ENCODE assay signal across 26 cellular contexts in the genomic region with DNA sequence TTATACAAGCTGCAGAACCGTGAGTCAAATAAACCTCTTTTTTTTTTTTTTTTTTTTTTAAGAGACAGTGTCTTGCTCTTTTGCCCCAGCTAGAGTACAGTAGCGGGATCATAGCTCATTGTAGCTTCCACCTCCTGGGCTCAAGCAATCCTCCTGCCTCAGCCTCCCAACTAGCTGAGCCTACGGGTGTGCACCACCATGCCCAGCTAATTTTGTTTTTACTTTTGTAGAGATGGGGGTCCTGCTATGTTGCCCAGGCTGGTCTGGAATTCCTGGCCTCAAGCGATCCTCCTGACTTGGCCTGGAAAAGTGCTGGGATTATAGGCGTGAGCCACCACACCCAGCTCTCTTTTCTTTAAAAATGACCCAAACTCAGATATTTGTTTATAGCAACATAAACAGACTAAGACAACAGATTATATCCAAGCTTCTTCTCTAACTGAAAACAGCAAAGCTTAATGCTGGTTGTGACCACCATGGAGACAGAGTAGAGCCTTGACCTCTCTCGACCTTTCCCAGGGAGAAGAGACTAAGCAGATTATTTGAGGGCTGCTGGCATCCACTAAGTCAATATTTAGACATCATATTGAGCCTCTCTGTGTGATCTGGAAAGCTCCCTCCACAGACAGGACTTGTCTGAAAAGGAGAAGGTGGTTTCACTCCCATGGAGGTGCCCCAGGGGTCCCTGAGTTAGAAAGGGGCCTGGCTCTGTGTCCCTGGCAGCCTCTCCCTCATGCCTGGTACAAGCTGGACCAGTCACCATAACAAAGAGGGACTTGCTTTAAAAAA.
"Had no signal": no experiment of that assay in that cellular context is flagged by ENCODE, and none has a peak within 500 bp of the region (broad histone marks: within the 10 kb centered on the region; RNA-seq: fewer than 3 reads in every experiment).

No MANE protein-coding gene starts in this region.

- H3K27ac ChIP-seq: gastrocnemius medialis, parathyroid adenoma, testis, vagina had no signal

- H3K79me2 ChIP-seq: parathyroid adenoma had no signal

- H3K4me3 ChIP-seq: gastrocnemius medialis, testis, vagina had no signal

- H3K27me3 ChIP-seq: gastrocnemius medialis, testis, vagina had no signal

- H3K4me1 ChIP-seq: gastrocnemius medialis, parathyroid adenoma, testis, vagina had no signal

- H3K4me3 Mint-ChIP-seq: activated CD4-positive, alpha-beta memory T cell treated with anti-CD3 and anti-CD28 coated beads, Interleukin-2, amount 10 ng/mL, durations not matched to agents 7 days and 5 days; activated CD4-positive, alpha-beta T cell treated with anti-CD3 and anti-CD28 coated beads, Interleukin-2, amount 10 ng/mL, durations not matched to agents 7 days and 5 days; activated naive CD4-positive, alpha-beta T cell treated with anti-CD3 and anti-CD28 coated beads, Interleukin-2, amount 50 U/mL, for 24 hours; activated T-cell treated with anti-CD3 and anti-CD28 coated beads, Interleukin-2, amount 50 U/mL, for 24 hours; activated T-helper 17 cell treated with anti-CD3 and anti-CD28 coated beads, Interleukin-2, amount 50 U/mL, for 72 hours; central memory CD8-positive, alpha-beta T cell; mesothelial cell of epicardium; naive B cell; nephron progenitor cell; T-helper 1 cell treated with Interleukin-12 subunit alpha and Interleukin-12 subunit beta and Interleukin-4 antibody, amounts not matched to agents 30 μg/mL and 1 μg/mL, for 36 hours; WTC11 had no signal

- H3K27me3 Mint-ChIP-seq: activated CD4-positive, alpha-beta memory T cell treated with anti-CD3 and anti-CD28 coated beads, Interleukin-2, amount 10 ng/mL, durations not matched to agents 7 days and 5 days; activated CD4-positive, alpha-beta T cell treated with anti-CD3 and anti-CD28 coated beads, Interleukin-2, amount 10 ng/mL, durations not matched to agents 7 days and 5 days had no signal

- H3K27ac Mint-ChIP-seq: activated CD4-positive, alpha-beta memory T cell treated with anti-CD3 and anti-CD28 coated beads, Interleukin-2, amount 10 ng/mL, durations not matched to agents 7 days and 5 days; activated CD4-positive, alpha-beta T cell treated with anti-CD3 and anti-CD28 coated beads, Interleukin-2, amount 10 ng/mL, durations not matched to agents 7 days and 5 days; activated naive CD4-positive, alpha-beta T cell treated with anti-CD3 and anti-CD28 coated beads, Interleukin-2, amount 50 U/mL, for 24 hours; activated T-cell treated with anti-CD3 and anti-CD28 coated beads, Interleukin-2, amount 50 U/mL, for 24 hours; activated T-helper 17 cell treated with anti-CD3 and anti-CD28 coated beads, Interleukin-2, amount 50 U/mL, for 72 hours; mesothelial cell of epicardium; naive B cell; nephron progenitor cell; T-helper 1 cell treated with Interleukin-12 subunit alpha and Interleukin-12 subunit beta and Interleukin-4 antibody, amounts not matched to agents 30 μg/mL and 1 μg/mL, for 36 hours; WTC11 had no signal

- DNase-seq: activated CD4-positive, alpha-beta memory T cell treated with anti-CD3 and anti-CD28 coated beads, Interleukin-2, amount 10 ng/mL, durations not matched to agents 7 days and 5 days; activated CD4-positive, alpha-beta T cell treated with anti-CD3 and anti-CD28 coated beads for 1 hour; activated CD4-positive, alpha-beta T cell treated with anti-CD3 and anti-CD28 coated beads, Interleukin-2, amount 10 ng/mL, durations not matched to agents 7 days and 5 days; activated CD8-positive, alpha-beta memory T cell treated with anti-CD3 and anti-CD28 coated beads, Interleukin-2, amount 50 U/mL, for 48 hours; activated gamma-delta T cell treated with Interleukin-2 at 50 U/mL for 16 hours; activated T-cell treated with anti-CD3 and anti-CD28 coated beads, Interleukin-2, amount 50 U/mL, for 24 hours; effector CD8-positive, alpha-beta T cell; gastrocnemius medialis; glutamatergic neuron; islet precursor cell; mammary epithelial cell; naive B cell; nephron progenitor cell; right cardiac atrium; stimulated activated CD4-positive, alpha-beta T cell treated with anti-CD3 and anti-CD28 coated beads, Interleukin-2, amount 100 ng/mL, for 48 hours; stimulated activated naive CD4-positive, alpha-beta T cell treated with Interleukin-2 at 50 U/mL for 16 hours; T1000; testis had no signal

- ATAC-seq: activated T-helper 17 cell treated with anti-CD3 and anti-CD28 coated beads, Interleukin-2, amount 50 U/mL, for 72 hours; gastrocnemius medialis; right cardiac atrium; WTC11 had no signal

- H2AFZ ChIP-seq: parathyroid adenoma had no signal

- H3K36me3 Mint-ChIP-seq: activated naive CD4-positive, alpha-beta T cell treated with anti-CD3 and anti-CD28 coated beads, Interleukin-2, amount 50 U/mL, for 24 hours; mesothelial cell of epicardium; naive B cell; WTC11 had no signal

- H3K36me3 ChIP-seq: gastrocnemius medialis, vagina had no signal

- H3K9me3 Mint-ChIP-seq: activated CD4-positive, alpha-beta memory T cell treated with anti-CD3 and anti-CD28 coated beads, Interleukin-2, amount 10 ng/mL, durations not matched to agents 7 days and 5 days; activated CD4-positive, alpha-beta T cell treated with anti-CD3 and anti-CD28 coated beads, Interleukin-2, amount 10 ng/mL, durations not matched to agents 7 days and 5 days; activated naive CD4-positive, alpha-beta T cell treated with anti-CD3 and anti-CD28 coated beads, Interleukin-2, amount 50 U/mL, for 24 hours; activated T-cell treated with anti-CD3 and anti-CD28 coated beads, Interleukin-2, amount 50 U/mL, for 24 hours; activated T-helper 17 cell treated with anti-CD3 and anti-CD28 coated beads, Interleukin-2, amount 50 U/mL, for 72 hours; nephron progenitor cell; T-helper 1 cell treated with Interleukin-12 subunit alpha and Interleukin-12 subunit beta and Interleukin-4 antibody, amounts not matched to agents 30 μg/mL and 1 μg/mL, for 36 hours; WTC11 had no signal

- H3K4me1 Mint-ChIP-seq: activated CD4-positive, alpha-beta memory T cell treated with anti-CD3 and anti-CD28 coated beads, Interleukin-2, amount 10 ng/mL, durations not matched to agents 7 days and 5 days; activated CD4-positive, alpha-beta T cell treated with anti-CD3 and anti-CD28 coated beads, Interleukin-2, amount 10 ng/mL, durations not matched to agents 7 days and 5 days; activated naive CD4-positive, alpha-beta T cell treated with anti-CD3 and anti-CD28 coated beads, Interleukin-2, amount 50 U/mL, for 24 hours; activated T-helper 17 cell treated with anti-CD3 and anti-CD28 coated beads, Interleukin-2, amount 50 U/mL, for 72 hours; central memory CD8-positive, alpha-beta T cell; mesothelial cell of epicardium; naive B cell had no signal
